1 cellular context compared by ENCODE assay signal in the genomic region with DNA sequence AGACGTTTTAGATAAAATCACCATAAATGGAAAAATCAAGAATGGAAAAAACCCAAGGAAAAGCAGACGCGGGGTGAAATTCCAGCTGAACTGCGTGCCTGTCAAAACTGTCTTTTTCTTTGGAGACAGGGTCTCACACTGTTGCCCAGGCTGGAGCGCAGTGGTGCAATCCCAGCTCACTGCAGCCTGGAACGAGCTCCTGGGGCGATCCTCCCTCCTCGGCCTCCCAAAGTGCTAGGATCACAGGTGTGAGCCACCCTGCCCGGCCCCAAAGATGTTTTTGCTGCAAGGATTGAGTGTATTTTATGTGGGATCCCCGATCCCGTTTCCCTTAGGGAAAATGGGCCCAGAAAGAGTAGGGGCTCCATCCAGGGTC.
A peak's percentile ranks its signal among the peaks of the same experiment; 100 is the strongest.
TF ChIP-seq lines count a peak whose summit lies in the region.

No MANE protein-coding gene starts in this region.

TF ChIP-seq in H1, 55 proteins besides CTCF, POLR2A, EP300 and RAD21:
- 0 out of 2 replicates have a peak, but pooled peaks have one; percentile 22 for TF ChIP-seq SUZ12 (IDR thresholded peaks at IDR 0.05; ENCODE audit: low read length)
- no peak for TF ChIP-seq CHD2 (IDR thresholded peaks at IDR 0.05; ENCODE audit: low read length)
